8 cellular contexts compared by ENCODE assay signal in the genomic region with DNA sequence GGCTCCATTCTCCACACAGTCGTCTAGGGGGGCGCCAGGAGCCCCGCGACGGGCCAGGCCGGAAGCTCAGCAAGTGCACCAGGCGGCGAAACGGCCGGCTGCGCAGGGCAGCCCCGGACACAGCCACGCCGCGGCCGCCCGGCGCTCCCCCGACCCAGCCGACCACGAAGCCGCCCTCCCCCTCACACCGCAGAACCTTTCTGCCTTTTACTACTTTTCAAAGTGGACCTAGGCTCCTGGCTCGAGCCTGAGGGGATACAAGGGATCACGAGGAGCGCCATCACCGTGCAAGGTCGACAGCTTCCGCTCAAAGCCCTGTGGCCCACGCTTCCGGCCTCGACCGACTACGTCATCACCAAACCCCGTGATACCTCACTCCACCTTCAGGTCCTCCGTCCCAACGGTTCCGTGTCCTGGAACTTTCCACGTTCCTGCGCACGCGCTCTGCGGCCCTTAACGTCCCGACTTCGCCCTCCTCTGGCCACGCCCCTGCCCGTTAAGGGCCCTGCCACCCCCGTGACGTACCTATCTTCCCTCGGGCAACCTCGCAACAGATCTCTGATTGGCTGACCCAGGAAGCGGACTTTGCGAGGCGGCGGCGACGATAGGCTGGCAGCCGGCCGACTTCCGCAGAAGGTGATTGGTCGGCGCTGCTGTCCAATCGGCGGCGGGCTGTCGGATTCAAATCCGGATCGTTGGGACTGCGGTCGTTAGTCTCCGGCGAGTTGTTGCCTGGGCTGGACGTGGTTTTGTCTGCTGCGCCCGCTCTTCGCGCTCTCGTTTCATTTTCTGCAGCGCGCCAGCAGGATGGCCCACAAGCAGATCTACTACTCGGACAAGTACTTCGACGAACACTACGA. TPM values are rescaled to one million over a fixed set of nuclear protein-coding genes. Genes with fewer than 3 reads are reported as not detected.
DNase-seq lines count a peak whose midpoint lies in the region; ATAC-seq and TF ChIP-seq lines count a peak whose summit lies in the region.

A gene (plus strand): TSS at position 710 of the 860 bp plus-strand sequence. CDS start 98 bp downstream, at position 808.

- peaks cover 25% of the 10 kb centered on the region for H3F3A ChIP-seq in PC-9 (ENCODE audit: insufficient read depth, low read depth)

- TF ChIP-seq CTCF in PC-9 (conservative IDR thresholded peaks at IDR 0.05) (no peak), mucosa of descending colon (IDR thresholded peaks at IDR 0.05) (no peak)

- BruUV-seq in PC-9 (replicated peaks; lab: Mats Ljungman, UMichigan): no TSS peak

- peaks cover 63% of the 10 kb centered on the region for H3K79me2 ChIP-seq in PC-9 (ENCODE audit: low read depth)

- POLR2A ChIA-PET in PC-9 (lab: Charles Lee; ENCODE audit: unreplicated experiment): interaction anchor here (0.6 to 0.9 kb wide), 3 partner anchors 130 to 1752 kb away, joined by 3 to 7 read pairs (median 4); no protein-coding TSS in a partner anchor

- H3K27me3 ChIP-seq in PC-9 (ENCODE audit: insufficient read depth, low read depth): no peaks in the 10 kb centered on the region

- peak within 1 kb of the TSS; percentile 93 for H3K27ac ChIP-seq in PC-9
- H3K27ac ChIP-seq in epithelial cell of prostate: peak within 1 kb of the TSS; percentile 98

- H4K20me1 ChIP-seq in PC-9 (ENCODE audit: insufficient read depth): peaks cover 18% of the 10 kb centered on the region; the same call in 1 of the 2 replicates

- peak within 1 kb of the TSS; percentile 99 for H3K4me2 ChIP-seq in PC-9

- peak within 1 kb of the TSS; percentile 63 for H3K4me3 ChIP-seq in Jurkat, Clone E6-1 (ENCODE audit: low read length)
- H3K4me3 ChIP-seq in PC-9 (peak within 1 kb of the TSS; percentile 91), mucosa of descending colon (peak within 1 kb of the TSS; percentile 74)

- ATAC-seq in GM21619 (IDR thresholded peaks at IDR 0.05; ENCODE audit: unreplicated experiment) (peak; percentile 89), mucosa of descending colon (peak; percentile 94)

- CTCF ChIA-PET in PC-9 (lab: Charles Lee): no interaction called here

- peak; percentile 100 for DNase-seq in DMS153 (lab: John Stamatoyannopoulos, UW)
- peak; percentile 100 for DNase-seq in Jurkat, Clone E6-1 (ENCODE audit: low read depth, low spot score)
- peak; percentile 99 to 100 for DNase-seq in PC-9
- DNase-seq in activated T-cell treated with anti-CD3 and anti-CD28 coated beads, Interleukin-2, amount 50 U/mL, for 1 hour: peak; percentile 99
- peak; percentile 99 for DNase-seq in epithelial cell of prostate (ENCODE audit: low read depth, low spot score)
- peak; percentile 100 for DNase-seq in mucosa of descending colon
- DNase-seq in stimulated activated CD8-positive, alpha-beta memory T cell treated with anti-CD3 and anti-CD28 coated beads, Interleukin-4, amount 100 ng/mL, for 24 hours (ENCODE audit: low read depth): peak; percentile 100

- H3K36me3 ChIP-seq in PC-9 (ENCODE audit: low read depth): peaks cover 18% of the 10 kb centered on the region; the same call in 1 of the 2 replicates
- peaks cover 5% of the 10 kb centered on the region for H3K36me3 ChIP-seq in mucosa of descending colon (ENCODE audit: low read depth)

- intact Hi-C loops in PC-9 (cut with micrococcal nuclease; ENCODE audit: unreplicated experiment): loop anchor here (2.0 to 10.0 kb wide), 3 partner anchors 173 to 716 kb away; no protein-coding TSS in a partner anchor
- intact Hi-C loops in mucosa of descending colon (cut with DNase I, micrococcal nuclease): no loop called here

- no peaks in the 10 kb centered on the region for H3K9me3 ChIP-seq in PC-9 (ENCODE audit: insufficient read depth, low read depth)
- no peaks in the 10 kb centered on the region for H3K9me3 ChIP-seq in mucosa of descending colon

- peak within 1 kb of the TSS; percentile 66 for H2AFZ ChIP-seq in PC-9

- H3K4me1 ChIP-seq in PC-9 (replicated peaks; ENCODE audit: insufficient read depth) (peaks cover 36% of the 10 kb centered on the region), mucosa of descending colon (ENCODE audit: low read depth) (peaks cover 18% of the 10 kb centered on the region)

- H3K9me2 ChIP-seq in PC-9 (ENCODE audit: insufficient read depth): no peaks in the 10 kb centered on the region

RNA-seq across cellular contexts. Expression of the gene that starts here (rescaled TPM):
- 517 TPM for polyA plus RNA-seq in Jurkat, Clone E6-1 (2012; ENCODE audit: insufficient read depth, insufficient read length)
- total RNA-seq in PC-9 (2021): 138 and 260 TPM in 2 replicates
- 10 to 100 TPM; 13.1 to 49.2 (median 15.4) TPM for total RNA-seq in mucosa of descending colon

Comparison
In these comparisons a context has a peak if more than half of its experiments do, and no peak if none do; other contexts are left out.
1. Peak in every context shown above with its lines: DNase-seq, ATAC-seq, H3K4me3 ChIP-seq and H3K27ac ChIP-seq.